In genomic region chr3:125037498-125038150, GRCh38 we compare ENCODE assay signal across 18 cellular contexts. TPM values are rescaled to one million over a fixed set of nuclear protein-coding genes. Genes with fewer than 3 reads are reported as not detected.
DNase-seq lines count a peak whose midpoint lies in the region; ATAC-seq and TF ChIP-seq lines count a peak whose summit lies in the region.
"Had no signal": no experiment of that assay in that cellular context is flagged by ENCODE, and none has a peak within 500 bp of the region (broad histone marks: within the 10 kb centered on the region; RNA-seq: fewer than 3 reads in every experiment).

No MANE protein-coding gene starts in this region.

- H3K79me1 ChIP-seq in mesenchymal stem cell (replicated peaks; ENCODE audit: low read length, poor library complexity, severe bottlenecking), result peaks cover 21% of the 10 kb centered on the region

- TF ChIP-seq POLR2A in suprapubic skin (IDR thresholded peaks at IDR 0.05) (no peak), tibial nerve (IDR thresholded peaks at IDR 0.05) (no peak), transverse colon (IDR thresholded peaks at IDR 0.05) (no peak)

- H2AK5ac ChIP-seq in mesenchymal stem cell (ENCODE audit: low read length, severe bottlenecking), result no peak overlapping the region

- TF ChIP-seq EP300 in suprapubic skin (IDR thresholded peaks at IDR 0.05) (no peak), tibial nerve (IDR thresholded peaks at IDR 0.05) (no peak), transverse colon (IDR thresholded peaks at IDR 0.05; ENCODE audit: low read depth) (no peak)

- H3K4me1 ChIP-seq in mesenchymal stem cell (ENCODE audit: control insufficient read depth, insufficient read depth, low read depth, low read length), result peaks cover 18% of the 10 kb centered on the region
- peaks cover 38% of the 10 kb centered on the region for H3K4me1 ChIP-seq in suprapubic skin
- peaks cover 0 to 43% (median 7%) of the 10 kb centered on the region in 4 donors for H3K4me1 ChIP-seq in tibial nerve
- peaks cover 8 to 22% (median 9%) of the 10 kb centered on the region in 4 donors for H3K4me1 ChIP-seq in transverse colon

- no peak for DNase-seq in T-helper 17 cell
- DNase-seq in coronary artery (ENCODE audit: low spot score), result peak; percentile 40
- peak; percentile 40 for DNase-seq in mesenchymal stem cell
- no peak for DNase-seq in suprapubic skin (ENCODE audit: low spot score in 2 of 2)
- no peak for DNase-seq in tibial nerve (ENCODE audit: low spot score in 2 of 2)
- DNase-seq in HuH-7.5 (ENCODE audit: low spot score), result no peak
- no peak for DNase-seq in transverse colon
- DNase-seq: activated CD4-positive, CD25-positive, alpha-beta regulatory T cell; activated naive CD4-positive, alpha-beta T cell treated with anti-CD3 and anti-CD28 coated beads, Interleukin-2, amount 50 U/mL, for 16 hours; activated T-cell treated with anti-CD3 and anti-CD28 coated beads, Interleukin-2, amount 50 U/mL, for 4 hours; foreskin melanocyte; hippocampal formation; NCI-H2029; NCI-H510A treated with DMSO at 0.1 percent for 48 hours; retina; T-helper 9 cell; testis had no signal

- H3K18ac ChIP-seq in mesenchymal stem cell (ENCODE audit: low read depth in 1 of 2, low read length in 2 of 2), result peak overlapping the region; percentile 52 to 70

- no peak for TF ChIP-seq CTCF in coronary artery (IDR thresholded peaks at IDR 0.05)
- TF ChIP-seq CTCF in suprapubic skin (IDR thresholded peaks at IDR 0.05), result no peak
- TF ChIP-seq CTCF in tibial nerve (IDR thresholded peaks at IDR 0.05), result no peak
- no peak for TF ChIP-seq CTCF in transverse colon (IDR thresholded peaks at IDR 0.05)

- no peak for ATAC-seq in T-helper 17 cell
- ATAC-seq: activated T-cell treated with anti-CD3 and anti-CD28 coated beads, Interleukin-2, amount 50 U/mL, for 4 hours had no signal

- no peak overlapping the region for H2BK5ac ChIP-seq in mesenchymal stem cell (ENCODE audit: low read depth, low read length, poor library complexity, severe bottlenecking)

- peaks cover 5% of the 10 kb centered on the region for H3K36me3 Mint-ChIP-seq in T-helper 17 cell (ENCODE audit: low read depth)

- no peak overlapping the region for H2BK15ac ChIP-seq in mesenchymal stem cell (ENCODE audit: low read depth, poor library complexity, severe bottlenecking)

- H3K27ac ChIP-seq in coronary artery (peak overlapping the region in 1 of 2 donors; percentile 78), mesenchymal stem cell (ENCODE audit: low read length, poor library complexity, severe bottlenecking) (no peak overlapping the region), suprapubic skin (peak overlapping the region; percentile 41), tibial nerve (no peak overlapping the region), transverse colon (no peak overlapping the region)
- H3K27ac ChIP-seq: testis had no signal

- peak overlapping the region; percentile 39 for H3K27ac Mint-ChIP-seq in T-helper 17 cell

- no peaks in the 10 kb centered on the region for H3K9me3 ChIP-seq in T-helper 17 cell (ENCODE audit: control insufficient read depth, low read length, poor library complexity, severe bottlenecking)
- H3K9me3 ChIP-seq in mesenchymal stem cell (ENCODE audit: control insufficient read depth, low read length), result peaks cover 12% of the 10 kb centered on the region
- H3K9me3 ChIP-seq in suprapubic skin, result no peaks in the 10 kb centered on the region
- H3K9me3 ChIP-seq in tibial nerve, result peaks cover 0 to 6% (median 2%) of the 10 kb centered on the region in 4 donors
- H3K9me3 ChIP-seq in transverse colon, result peaks cover 0 to 4% of the 10 kb centered on the region in 2 donors
- H3K9me3 ChIP-seq: testis had no signal

- no peaks in the 10 kb centered on the region for H3K27me3 Mint-ChIP-seq in T-helper 17 cell

- 100% methylated on average over 2 of the region's 2 CpGs for WGBS in mesenchymal stem cell
- whole genome bisulfite sequencing in suprapubic skin, result 66% methylated on average over 2 of the region's 2 CpGs
- WGBS in tibial nerve, 2 donors, result 77 to 96% methylated on average over 2 of the region's 2 CpGs
- 89% methylated on average over 2 of the region's 2 CpGs; no CpG with 5 or more reads in 1 of the 2 donors for whole genome bisulfite sequencing in transverse colon (ENCODE audit: low coverage in 1 of 2), 2 donors

- no peak overlapping the region for H2AFZ ChIP-seq in mesenchymal stem cell (ENCODE audit: low read depth, low read length)

- H3K4me2 ChIP-seq in mesenchymal stem cell (ENCODE audit: low read length, poor library complexity, severe bottlenecking), result no peak overlapping the region

- H3K36me3 ChIP-seq in mesenchymal stem cell (ENCODE audit: control insufficient read depth in 1 of 2, insufficient read depth in 2 of 2, low read depth in 1 of 2, low read length in 2 of 2), result peaks cover 3 to 8% of the 10 kb centered on the region in 2 experiments
- no peaks in the 10 kb centered on the region for H3K36me3 ChIP-seq in suprapubic skin
- H3K36me3 ChIP-seq in tibial nerve, result peaks cover 0 to 4% (median 0%) of the 10 kb centered on the region in 3 donors
- no peaks in the 10 kb centered on the region for H3K36me3 ChIP-seq in transverse colon

- H3K4me1 Mint-ChIP-seq in T-helper 17 cell, result peaks cover 27% of the 10 kb centered on the region

- H3K9ac ChIP-seq in mesenchymal stem cell (ENCODE audit: low read length), result no peak overlapping the region

- in situ Hi-C loops in transverse colon (cut with MboI; ENCODE audit: low pct_ligation_motif_present in 1 of 4, low pct_unique_long_range_greater_than_20kb in 1 of 4, low sequenced_read_pairs in 3 of 4), result no loop called here

- H4K91ac ChIP-seq in mesenchymal stem cell (ENCODE audit: low read length), result no peak overlapping the region

- H3K4me3 ChIP-seq in coronary artery (no peak overlapping the region), mesenchymal stem cell (ENCODE audit: insufficient read depth in 1 of 2, low read depth in 1 of 2, low read length in 2 of 2) (no peak overlapping the region), suprapubic skin (no peak overlapping the region), tibial nerve (no peak overlapping the region), transverse colon (no peak overlapping the region)
- H3K4me3 ChIP-seq: lung, testis had no signal

- no peak overlapping the region for H3K4ac ChIP-seq in mesenchymal stem cell (ENCODE audit: low read depth in 1 of 2, low read length in 2 of 2)

- intact Hi-C loops in transverse colon (cut with DNase I; ENCODE audit: low total_unique reads), result no loop called here

- no peak overlapping the region for H3K23ac ChIP-seq in mesenchymal stem cell (ENCODE audit: low read length in 2 of 2)

- H2BK12ac ChIP-seq in mesenchymal stem cell (ENCODE audit: low read length in 2 of 2), result peak overlapping the region; percentile 15 to 57

- no peak overlapping the region for H2BK120ac ChIP-seq in mesenchymal stem cell (ENCODE audit: low read depth, low read length)

- no peak overlapping the region for H3K4me3 Mint-ChIP-seq in T-helper 17 cell
- H3K4me3 Mint-ChIP-seq: activated T-cell treated with anti-CD3 and anti-CD28 coated beads, Interleukin-2, amount 50 U/mL, for 4 hours had no signal

- peak overlapping the region; percentile 16 for H4K8ac ChIP-seq in mesenchymal stem cell (ENCODE audit: low read length)

- H3K27me3 ChIP-seq in mesenchymal stem cell (ENCODE audit: control insufficient read depth in 1 of 2, insufficient read depth in 1 of 2, low read length in 2 of 2) (no peaks in the 10 kb centered on the region), suprapubic skin (no peaks in the 10 kb centered on the region), tibial nerve (no peaks in the 10 kb centered on the region), transverse colon (no peaks in the 10 kb centered on the region)
- H3K27me3 ChIP-seq: testis had no signal

- no peak overlapping the region for H3K14ac ChIP-seq in mesenchymal stem cell (ENCODE audit: low read length in 2 of 2)

RNA-seq across cellular contexts. Expression of gene HEG1, which starts 18.2 kb away (rescaled TPM):
- total RNA-seq in T-helper 17 cell (10 to 100 TPM; 20.5 to 30.6 TPM), suprapubic skin (10 to 100 TPM; 13.9 to 30.8 (median 26.5) TPM), tibial nerve (10 to 100 TPM; 26.8 to 59.1 (median 42.5) TPM), transverse colon (10 to 100 TPM in 2 of 4 donors, 1 to 10 TPM in 2; 8.9 to 97.3 (median 10.6) TPM)
- 134 TPM for polyA plus RNA-seq in mesenchymal stem cell (2013, experiment 1 of 2)
- polyA plus RNA-seq in mesenchymal stem cell (2013, experiment 2 of 2), result 130 TPM

Comparison
In these comparisons a context has a peak if more than half of its experiments do, and no peak if none do; other contexts are left out.
1. DNase-seq: peak in coronary artery (single experiment) and mesenchymal stem cell (single experiment); none in T-helper 17 cell (0 of 3), suprapubic skin (0 of 2), tibial nerve (0 of 2), HuH-7.5 (single experiment) and transverse colon (single experiment).